ENCODE assay signal across 20 cellular contexts in genomic region chr11:13687271-13687670, GRCh38. TPM values are rescaled to one million over a fixed set of nuclear protein-coding genes. Genes with fewer than 3 reads are reported as not detected.
DNase-seq lines count a peak whose midpoint lies in the region; ATAC-seq and TF ChIP-seq lines count a peak whose summit lies in the region.
"Had no signal": no experiment of that assay in that cellular context is flagged by ENCODE, and none has a peak within 500 bp of the region (broad histone marks: within the 10 kb centered on the region; RNA-seq: fewer than 3 reads in every experiment).

No MANE protein-coding gene starts in this region.

- peaks cover 16% of the 10 kb centered on the region for H3F3A ChIP-seq in SK-N-SH (replicated peaks; ENCODE audit: insufficient read depth)

- 75 to 78% methylated on average over 3 of the region's 3 CpGs for WGBS in ectodermal cell, 2 experiments
- WGBS in SK-N-SH (ENCODE audit: low lambda C conversion rate), result 93% methylated on average over 3 of the region's 3 CpGs

- peaks cover 77% of the 10 kb centered on the region for H4K20me1 ChIP-seq in SK-N-SH (ENCODE audit: insufficient read depth)

- no peak for TF ChIP-seq EP300 in SK-N-SH (IDR thresholded peaks at IDR 0.05; ENCODE audit: borderline replicate concordance in 1 of 2, low read depth in 1 of 2, low read length in 1 of 2)

- no peaks in the 10 kb centered on the region for H3K27me3 ChIP-seq in HUES48 (ENCODE audit: control insufficient read depth, insufficient read depth, low read length)
- H3K27me3 ChIP-seq in ectodermal cell (ENCODE audit: control insufficient read depth, insufficient read depth, low read length, poor library complexity, severe bottlenecking), result no peaks in the 10 kb centered on the region
- H3K27me3 ChIP-seq in SK-N-SH (ENCODE audit: insufficient read depth), result no peaks in the 10 kb centered on the region
- H3K27me3 ChIP-seq: BLaER1, SJCRH30 had no signal

- H3K27ac ChIP-seq in HUES48 (ENCODE audit: low read depth, low read length) (peak overlapping the region; percentile 29), ectodermal cell (ENCODE audit: insufficient read depth, low read depth, low read length, poor library complexity, severe bottlenecking) (peak overlapping the region; percentile 61), SK-N-SH (ENCODE audit: low read depth in 2 of 2, low read length in 1 of 2) (no peak overlapping the region)
- H3K27ac ChIP-seq: BLaER1, SJCRH30 had no signal

- no peak overlapping the region for H3K4me2 ChIP-seq in SK-N-SH
- H3K4me2 ChIP-seq: BLaER1 had no signal

- CTCF ChIA-PET in SK-N-SH (lab: Yijun Ruan, JAX), result interaction anchor here (1.5 to 1.6 kb wide), 2 partner anchors 15 to 18 kb away, joined by 5 to 6 read pairs; no protein-coding TSS in a partner anchor

- H3K36me3 ChIP-seq in HUES48 (ENCODE audit: control insufficient read depth, insufficient read depth, low read length) (no peaks in the 10 kb centered on the region), ectodermal cell (ENCODE audit: control insufficient read depth, insufficient read depth, low read length) (no peaks in the 10 kb centered on the region), SK-N-SH (replicated peaks in 1 of 2; ENCODE audit: control insufficient read depth in 1 of 2, insufficient read depth in 2 of 2, low read length in 1 of 2) (peaks cover 0 to 13% of the 10 kb centered on the region in 2 experiments)

- no peaks in the 10 kb centered on the region for H3K9me2 ChIP-seq in SK-N-SH

- H3K4me3 Mint-ChIP-seq in mesothelial cell of epicardium, result no peak overlapping the region
- no peak overlapping the region for H3K4me3 Mint-ChIP-seq in activated naive CD8-positive, alpha-beta T cell treated with anti-CD3 and anti-CD28 coated beads for 36 hours
- H3K4me3 Mint-ChIP-seq: CD4-positive, alpha-beta T cell had no signal

- ATAC-seq in HG03097 (IDR thresholded peaks at IDR 0.05; ENCODE audit: low FRiP score, unreplicated experiment), result no peak
- ATAC-seq: Panc1 had no signal

- H3K36me3 Mint-ChIP-seq in mesothelial cell of epicardium, result peaks cover 19% of the 10 kb centered on the region
- H3K36me3 Mint-ChIP-seq in activated naive CD8-positive, alpha-beta T cell treated with anti-CD3 and anti-CD28 coated beads for 36 hours, result peaks cover 42% of the 10 kb centered on the region

- H3K9me3 ChIP-seq in HUES48 (ENCODE audit: control insufficient read depth, insufficient read depth, low read length), result no peaks in the 10 kb centered on the region
- no peaks in the 10 kb centered on the region for H3K9me3 ChIP-seq in ectodermal cell (ENCODE audit: control insufficient read depth, low read length)
- no peaks in the 10 kb centered on the region for H3K9me3 ChIP-seq in SK-N-SH
- H3K9me3 ChIP-seq: SJCRH30 had no signal

- TF ChIP-seq CTCF in mesothelial cell of epicardium (IDR thresholded peaks at IDR 0.05; ENCODE audit: unreplicated experiment), result no peak
- no peak for TF ChIP-seq CTCF in SK-N-SH (IDR thresholded peaks at IDR 0.05)

- H3K4me1 Mint-ChIP-seq in mesothelial cell of epicardium, result no peaks in the 10 kb centered on the region
- peaks cover 26% of the 10 kb centered on the region for H3K4me1 Mint-ChIP-seq in activated naive CD8-positive, alpha-beta T cell treated with anti-CD3 and anti-CD28 coated beads for 36 hours

- H3K4me1 ChIP-seq in HUES48 (ENCODE audit: control insufficient read depth, insufficient read depth, low read length) (peaks cover 35% of the 10 kb centered on the region), ectodermal cell (ENCODE audit: control insufficient read depth, insufficient read depth, low read length) (no peaks in the 10 kb centered on the region), SK-N-SH (ENCODE audit: control insufficient read depth in 1 of 2, insufficient read depth in 2 of 2, low read depth in 1 of 2, low read length in 1 of 2) (peaks cover 0 to 14% of the 10 kb centered on the region in 2 experiments; a peak in 1 of 4 replicates)
- H3K4me1 ChIP-seq: BLaER1, SJCRH30 had no signal

- no peaks in the 10 kb centered on the region for H3K27me3 Mint-ChIP-seq in mesothelial cell of epicardium (ENCODE audit: low read depth)
- H3K27me3 Mint-ChIP-seq in activated naive CD8-positive, alpha-beta T cell treated with anti-CD3 and anti-CD28 coated beads for 36 hours, result no peaks in the 10 kb centered on the region
- H3K27me3 Mint-ChIP-seq: CD4-positive, alpha-beta T cell had no signal

- no peak overlapping the region for H2AFZ ChIP-seq in SK-N-SH (ENCODE audit: low read depth)

- no peak overlapping the region for H3K4me3 ChIP-seq in HUES48 (ENCODE audit: low read depth, low read length)
- H3K4me3 ChIP-seq in ectodermal cell (ENCODE audit: insufficient read depth, low read depth, low read length), result no peak overlapping the region
- H3K4me3 ChIP-seq in SK-N-SH (ENCODE audit: low read depth in 2 of 2, low read length in 1 of 2), result no peak overlapping the region
- H3K4me3 ChIP-seq: BLaER1, SJCRH30 had no signal

- POLR2A ChIA-PET in SK-N-SH (lab: Yijun Ruan, JAX), result no interaction called here

- H3K9me3 Mint-ChIP-seq in mesothelial cell of epicardium, result peaks cover 19% of the 10 kb centered on the region
- H3K9me3 Mint-ChIP-seq in activated naive CD8-positive, alpha-beta T cell treated with anti-CD3 and anti-CD28 coated beads for 36 hours, result peaks cover 8% of the 10 kb centered on the region

- DNase-seq in EH (ENCODE audit: low read depth) (peak; percentile 32), mesothelial cell of epicardium (ENCODE audit: low spot score in 2 of 2, unreplicated experiment in 2 of 2) (no peak), SK-N-SH (no peak)
- no peak for DNase-seq in activated naive CD8-positive, alpha-beta T cell treated with anti-CD3 and anti-CD28 coated beads for 36 hours
- DNase-seq: Caco-2; CD4-positive, alpha-beta T cell; DND-41; KBM-7; NCI-H1092 treated with DMSO at 0.1 percent for 48 hours; NCI-H1436 treated with DMSO at 0.1 percent for 48 hours; NCI-H1930; NCI-H2227 treated with DMSO at 0.1 percent for 48 hours; NCI-H510A treated with DMSO at 0.1 percent for 48 hours; NCI-H748 treated with DMSO at 0.1 percent for 48 hours; SJCRH30 had no signal

- TF ChIP-seq RAD21 in SK-N-SH (IDR thresholded peaks at IDR 0.05; ENCODE audit: low read length), result no peak

- H3K9ac ChIP-seq in HUES48 (ENCODE audit: low read depth, low read length) (no peak overlapping the region), SK-N-SH (no peak overlapping the region)
- H3K9ac ChIP-seq: BLaER1 had no signal

- peak overlapping the region; percentile 16 for H3K27ac Mint-ChIP-seq in mesothelial cell of epicardium
- no peak overlapping the region for H3K27ac Mint-ChIP-seq in activated naive CD8-positive, alpha-beta T cell treated with anti-CD3 and anti-CD28 coated beads for 36 hours
- H3K27ac Mint-ChIP-seq: CD4-positive, alpha-beta T cell had no signal

- H3K79me2 ChIP-seq in SK-N-SH (ENCODE audit: insufficient read depth), result peaks cover 100% of the 10 kb centered on the region

TF ChIP-seq in SK-N-SH, 30 proteins besides CTCF, POLR2A, EP300 and RAD21:
- TF ChIP-seq FOXM1 (IDR thresholded peaks at IDR 0.05; ENCODE audit: low read depth), result no peak
- no peak for TF ChIP-seq JUND (IDR thresholded peaks at IDR 0.05)
- no peak for TF ChIP-seq RCOR1 (IDR thresholded peaks at IDR 0.05; ENCODE audit: low read length)
- no peak for TF ChIP-seq EZH2phosphoT487 (IDR thresholded peaks at IDR 0.05; ENCODE audit: borderline replicate concordance, low read depth)
- TF ChIP-seq MEF2A (IDR thresholded peaks at IDR 0.05; ENCODE audit: borderline replicate concordance, low read depth), result no peak
- TF ChIP-seq, protein P1, sequence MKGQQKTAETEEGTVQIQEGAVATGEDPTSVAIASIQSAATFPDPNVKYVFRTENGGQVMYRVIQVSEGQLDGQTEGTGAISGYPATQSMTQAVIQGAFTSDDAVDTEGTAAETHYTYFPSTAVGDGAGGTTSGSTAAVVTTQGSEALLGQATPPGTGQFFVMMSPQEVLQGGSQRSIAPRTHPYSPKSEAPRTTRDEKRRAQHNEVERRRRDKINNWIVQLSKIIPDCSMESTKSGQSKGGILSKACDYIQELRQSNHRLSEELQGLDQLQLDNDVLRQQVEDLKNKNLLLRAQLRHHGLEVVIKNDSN (IDR thresholded peaks at IDR 0.05; ENCODE audit: borderline replicate concordance, low read depth), result no peak
- TF ChIP-seq TAF1 (IDR thresholded peaks at IDR 0.05; ENCODE audit: borderline replicate concordance, low read depth, low read length), result no peak
- TF ChIP-seq, protein P2, sequence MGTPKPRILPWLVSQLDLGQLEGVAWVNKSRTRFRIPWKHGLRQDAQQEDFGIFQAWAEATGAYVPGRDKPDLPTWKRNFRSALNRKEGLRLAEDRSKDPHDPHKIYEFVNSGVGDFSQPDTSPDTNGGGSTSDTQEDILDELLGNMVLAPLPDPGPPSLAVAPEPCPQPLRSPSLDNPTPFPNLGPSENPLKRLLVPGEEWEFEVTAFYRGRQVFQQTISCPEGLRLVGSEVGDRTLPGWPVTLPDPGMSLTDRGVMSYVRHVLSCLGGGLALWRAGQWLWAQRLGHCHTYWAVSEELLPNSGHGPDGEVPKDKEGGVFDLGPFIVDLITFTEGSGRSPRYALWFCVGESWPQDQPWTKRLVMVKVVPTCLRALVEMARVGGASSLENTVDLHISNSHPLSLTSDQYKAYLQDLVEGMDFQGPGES (IDR thresholded peaks at IDR 0.05; ENCODE audit: low read depth, low read length), result no peak
- no peak for TF ChIP-seq ELF1 (IDR thresholded peaks at IDR 0.05)
- no peak for TF ChIP-seq SIN3A (IDR thresholded peaks at IDR 0.05; ENCODE audit: borderline replicate concordance, low read depth, low read length)
- TF ChIP-seq RXRA (IDR thresholded peaks at IDR 0.05; ENCODE audit: borderline replicate concordance, low read depth), result no peak
- TF ChIP-seq, protein P3, sequence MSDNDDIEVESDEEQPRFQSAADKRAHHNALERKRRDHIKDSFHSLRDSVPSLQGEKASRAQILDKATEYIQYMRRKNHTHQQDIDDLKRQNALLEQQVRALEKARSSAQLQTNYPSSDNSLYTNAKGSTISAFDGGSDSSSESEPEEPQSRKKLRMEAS (IDR thresholded peaks at IDR 0.05; ENCODE audit: low read depth), result no peak
- no peak for TF ChIP-seq YY1 (IDR thresholded peaks at IDR 0.05; ENCODE audit: low read depth)
- TF ChIP-seq RFX5 (IDR thresholded peaks at IDR 0.05; ENCODE audit: low read length), result no peak
- no peak for TF ChIP-seq NRF1 (IDR thresholded peaks at IDR 0.05; ENCODE audit: low read depth, low read length)

RNA-seq across cellular contexts. Expression of gene FAR1, which starts 18.8 kb away (rescaled TPM):
- 54.9 TPM for polyA plus RNA-seq in ectodermal cell (2013, experiment 1 of 4)
- 59.6 TPM for polyA plus RNA-seq in ectodermal cell (2013, experiment 2 of 4)
- polyA plus RNA-seq in ectodermal cell (2013, experiment 3 of 4), result 45.6 TPM
- 58.9 TPM for polyA plus RNA-seq in ectodermal cell (2013, experiment 4 of 4)
- 64.0 to 67.0 TPM (median 66.7 TPM) in 3 replicates for total RNA-seq in mesothelial cell of epicardium
- 10 to 100 TPM; 47.1 to 48.3 TPM for total RNA-seq in activated naive CD8-positive, alpha-beta T cell treated with anti-CD3 and anti-CD28 coated beads for 36 hours
- 29.0 and 38.8 TPM in 2 replicates for polyA plus RNA-seq in SK-N-SH (2012; rRNA removed)
- polyA plus RNA-seq in SK-N-SH (2012; cell fraction: cytosol; rRNA removed), result 38.7 and 39.3 TPM in 2 replicates
- polyA plus RNA-seq in SK-N-SH (2012; cell fraction: nucleus; rRNA removed), result 17.8 and 38.1 TPM in 2 replicates

Comparison
In these comparisons a context has a peak if more than half of its experiments do, and no peak if none do; other contexts are left out.
1. H3K27ac ChIP-seq: peak in HUES48 (single experiment) and ectodermal cell (single experiment); none in SK-N-SH (0 of 2).